Comparison of ENCODE assay signal across 8 cellular contexts in genomic region chr12:124388679-124389536, GRCh38.
A peak's percentile ranks its signal among the peaks of the same experiment; 100 is the strongest.
DNase-seq lines count a peak whose midpoint lies in the region; ATAC-seq and TF ChIP-seq lines count a peak whose summit lies in the region.

No MANE protein-coding gene starts in this region.

- CTCF ChIA-PET in Calu3 (lab: Charles Lee): interaction anchor here (0.5 kb wide), 1 partner anchor 111 kb away, joined by 8 read pairs; no protein-coding TSS in a partner anchor

- no peaks in the 10 kb centered on the region for H3K9me3 ChIP-seq in skeletal muscle tissue (ENCODE audit: control insufficient read depth in 3 of 3, low read length in 3 of 3)

- H3K36me3 Mint-ChIP-seq in Calu3 (ENCODE audit: insufficient read depth, unreplicated experiment): peaks cover 73% of the 10 kb centered on the region

- H3K27ac ChIP-seq in C4-2B (peak overlapping the region; percentile 94), skeletal muscle tissue (ENCODE audit: low read depth, low read length) (peak overlapping the region; percentile 98)

- TF ChIP-seq CTCF in C4-2B (conservative IDR thresholded peaks at IDR 0.05) (no peak), Calu3 (IDR thresholded peaks at IDR 0.05; ENCODE audit: unreplicated experiment) (no peak)

- no peaks in the 10 kb centered on the region for H3K27me3 Mint-ChIP-seq in Calu3 (ENCODE audit: unreplicated experiment)

- peak overlapping the region; percentile 89 to 97 (median 93) for H3K4me3 ChIP-seq in skeletal muscle tissue (ENCODE audit: low read length in 3 of 3)

- H3K4me1 ChIP-seq in skeletal muscle tissue (ENCODE audit: control insufficient read depth in 3 of 3, insufficient read depth in 3 of 3, low read length in 3 of 3): peaks cover 80 to 92% (median 81%) of the 10 kb centered on the region in 3 donors

- peaks cover 11 to 24% (median 20%) of the 10 kb centered on the region in 3 donors for H3K36me3 ChIP-seq in skeletal muscle tissue (ENCODE audit: control insufficient read depth in 3 of 3, insufficient read depth in 3 of 3, low read length in 3 of 3)

- no peak for TF ChIP-seq RAD21 in Ishikawa (IDR thresholded peaks at IDR 0.05; ENCODE audit: low read depth)

- H3K9ac ChIP-seq in skeletal muscle tissue (ENCODE audit: low read depth in 1 of 3, low read length in 3 of 3): peak overlapping the region; percentile 97 to 100 (median 98)

- no peak overlapping the region for H3K4me3 Mint-ChIP-seq in Calu3 (ENCODE audit: low read depth, unreplicated experiment)

- no TSS peak for BruUV-seq in Calu3 (replicated peaks; lab: Mats Ljungman, UMichigan)

- intact Hi-C loops in Calu3 (cut with micrococcal nuclease; ENCODE audit: unreplicated experiment): no loop called here

- H3K9me3 Mint-ChIP-seq in Calu3 (ENCODE audit: low read depth, unreplicated experiment): no peaks in the 10 kb centered on the region

- DNase-seq in activated CD4-positive, CD25-positive, alpha-beta regulatory T cell treated with anti-CD3 and anti-CD28 coated beads, Interleukin-2, amount 50 U/mL, for 72 hours: peak; percentile 60
- DNase-seq in central memory CD4-positive, alpha-beta T cell: peak; percentile 62
- peak; percentile 98 for DNase-seq in islet precursor cell
- DNase-seq in Calu3: no peak

- H3K27me3 ChIP-seq in skeletal muscle tissue (ENCODE audit: control insufficient read depth in 3 of 3, insufficient read depth in 3 of 3, low read length in 3 of 3): no peaks in the 10 kb centered on the region

- ATAC-seq in HG02981 (IDR thresholded peaks at IDR 0.05; ENCODE audit: unreplicated experiment): no peak

- TF ChIP-seq EP300 in Ishikawa (IDR thresholded peaks at IDR 0.05; ENCODE audit: borderline replicate concordance): peak; percentile 68

- H3K4me1 Mint-ChIP-seq in Calu3 (ENCODE audit: low read depth, unreplicated experiment): peaks cover 34% of the 10 kb centered on the region

- no peak overlapping the region for H3K27ac Mint-ChIP-seq in Calu3 (ENCODE audit: unreplicated experiment)

TF ChIP-seq in Ishikawa, 13 proteins besides CTCF, POLR2A, EP300 and RAD21:
- TF ChIP-seq MAX (IDR thresholded peaks at IDR 0.05): peak; percentile 69; the same call in 1 of the 2 replicates
- TF ChIP-seq, protein P1, sequence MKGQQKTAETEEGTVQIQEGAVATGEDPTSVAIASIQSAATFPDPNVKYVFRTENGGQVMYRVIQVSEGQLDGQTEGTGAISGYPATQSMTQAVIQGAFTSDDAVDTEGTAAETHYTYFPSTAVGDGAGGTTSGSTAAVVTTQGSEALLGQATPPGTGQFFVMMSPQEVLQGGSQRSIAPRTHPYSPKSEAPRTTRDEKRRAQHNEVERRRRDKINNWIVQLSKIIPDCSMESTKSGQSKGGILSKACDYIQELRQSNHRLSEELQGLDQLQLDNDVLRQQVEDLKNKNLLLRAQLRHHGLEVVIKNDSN (IDR thresholded peaks at IDR 0.05): no peak
- TF ChIP-seq, protein P2, sequence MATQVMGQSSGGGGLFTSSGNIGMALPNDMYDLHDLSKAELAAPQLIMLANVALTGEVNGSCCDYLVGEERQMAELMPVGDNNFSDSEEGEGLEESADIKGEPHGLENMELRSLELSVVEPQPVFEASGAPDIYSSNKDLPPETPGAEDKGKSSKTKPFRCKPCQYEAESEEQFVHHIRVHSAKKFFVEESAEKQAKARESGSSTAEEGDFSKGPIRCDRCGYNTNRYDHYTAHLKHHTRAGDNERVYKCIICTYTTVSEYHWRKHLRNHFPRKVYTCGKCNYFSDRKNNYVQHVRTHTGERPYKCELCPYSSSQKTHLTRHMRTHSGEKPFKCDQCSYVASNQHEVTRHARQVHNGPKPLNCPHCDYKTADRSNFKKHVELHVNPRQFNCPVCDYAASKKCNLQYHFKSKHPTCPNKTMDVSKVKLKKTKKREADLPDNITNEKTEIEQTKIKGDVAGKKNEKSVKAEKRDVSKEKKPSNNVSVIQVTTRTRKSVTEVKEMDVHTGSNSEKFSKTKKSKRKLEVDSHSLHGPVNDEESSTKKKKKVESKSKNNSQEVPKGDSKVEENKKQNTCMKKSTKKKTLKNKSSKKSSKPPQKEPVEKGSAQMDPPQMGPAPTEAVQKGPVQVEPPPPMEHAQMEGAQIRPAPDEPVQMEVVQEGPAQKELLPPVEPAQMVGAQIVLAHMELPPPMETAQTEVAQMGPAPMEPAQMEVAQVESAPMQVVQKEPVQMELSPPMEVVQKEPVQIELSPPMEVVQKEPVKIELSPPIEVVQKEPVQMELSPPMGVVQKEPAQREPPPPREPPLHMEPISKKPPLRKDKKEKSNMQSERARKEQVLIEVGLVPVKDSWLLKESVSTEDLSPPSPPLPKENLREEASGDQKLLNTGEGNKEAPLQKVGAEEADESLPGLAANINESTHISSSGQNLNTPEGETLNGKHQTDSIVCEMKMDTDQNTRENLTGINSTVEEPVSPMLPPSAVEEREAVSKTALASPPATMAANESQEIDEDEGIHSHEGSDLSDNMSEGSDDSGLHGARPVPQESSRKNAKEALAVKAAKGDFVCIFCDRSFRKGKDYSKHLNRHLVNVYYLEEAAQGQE (IDR thresholded peaks at IDR 0.05; ENCODE audit: low read depth): no peak
- TF ChIP-seq TCF12 (IDR thresholded peaks at IDR 0.05; ENCODE audit: low read depth): peak; percentile 50
- peak; percentile 82 for TF ChIP-seq NFIC (IDR thresholded peaks at IDR 0.05)
- TF ChIP-seq TEAD4 (IDR thresholded peaks at IDR 0.05): no peak; the same call in 1 of the 2 replicates
- TF ChIP-seq TAF1 (IDR thresholded peaks at IDR 0.05; ENCODE audit: low read depth): 0 out of 2 replicates have a peak, but pooled peaks have one; percentile 43
- no peak for TF ChIP-seq CREB1 (IDR thresholded peaks at IDR 0.05; ENCODE audit: low read depth)
